Comparison of ENCODE assay signal across 8 cellular contexts in genomic region chr3:136193273-136194043, GRCh38. TPM values are rescaled to one million over a fixed set of nuclear protein-coding genes. Genes with fewer than 3 reads are reported as not detected.
DNase-seq lines count a peak whose midpoint lies in the region; ATAC-seq and TF ChIP-seq lines count a peak whose summit lies in the region.

No MANE protein-coding gene starts in this region.

- no peak for ATAC-seq in HG03108 (IDR thresholded peaks at IDR 0.05; ENCODE audit: unreplicated experiment)

- DNase-seq in CD1c-positive myeloid dendritic cell (ENCODE audit: extremely low spot score) = peak; percentile 70
- peak; percentile 57 for DNase-seq in HT-29 (ENCODE audit: low spot score)
- no peak for DNase-seq in activated naive CD8-positive, alpha-beta T cell treated with anti-CD3 and anti-CD28 coated beads for 36 hours
- DNase-seq in kidney epithelial cell (ENCODE audit: low read depth) = no peak
- peak; percentile 35 for DNase-seq in testis
- no peak for DNase-seq in stimulated activated CD4-positive, alpha-beta T cell treated with anti-CD3 and anti-CD28 coated beads, Interleukin-2, amount 100 ng/mL, for 24 hours
- DNase-seq in NCI-H510A treated with DMSO at 0.1 percent for 48 hours (lab: John Stamatoyannopoulos, UW) = no peak

- intact Hi-C loops in testis (cut with DNase I; ENCODE audit: low total_unique reads) = loop anchor here (5.0 to 10.0 kb wide), 2 partner anchors 119 to 559 kb away; partner anchors contain the start of gene STAG1

- peaks cover 60% of the 10 kb centered on the region for H3K36me3 Mint-ChIP-seq in activated naive CD8-positive, alpha-beta T cell treated with anti-CD3 and anti-CD28 coated beads for 36 hours

- peaks cover 58% of the 10 kb centered on the region for H3K4me1 Mint-ChIP-seq in activated naive CD8-positive, alpha-beta T cell treated with anti-CD3 and anti-CD28 coated beads for 36 hours

- H3K36me3 ChIP-seq in kidney epithelial cell (ENCODE audit: control insufficient read depth, insufficient read depth, low read length) = no peaks in the 10 kb centered on the region
- H3K36me3 ChIP-seq in testis (ENCODE audit: low read depth, missing control alignments) = no peaks in the 10 kb centered on the region

- peak overlapping the region; percentile 87 for H3K4me3 Mint-ChIP-seq in activated naive CD8-positive, alpha-beta T cell treated with anti-CD3 and anti-CD28 coated beads for 36 hours

- no peak for TF ChIP-seq CTCF in kidney epithelial cell (IDR thresholded peaks at IDR 0.05; ENCODE audit: insufficient read depth, low read length, poor library complexity, severe bottlenecking)
- TF ChIP-seq CTCF in testis (IDR thresholded peaks at IDR 0.05) = no peak

- peaks cover 4% of the 10 kb centered on the region for H3K27me3 Mint-ChIP-seq in activated naive CD8-positive, alpha-beta T cell treated with anti-CD3 and anti-CD28 coated beads for 36 hours

- peaks cover 37% of the 10 kb centered on the region for H3K4me1 ChIP-seq in testis

- H3K9me3 ChIP-seq in testis = no peaks in the 10 kb centered on the region

- peak overlapping the region; percentile 96 for H3K27ac Mint-ChIP-seq in activated naive CD8-positive, alpha-beta T cell treated with anti-CD3 and anti-CD28 coated beads for 36 hours

- peaks cover 4% of the 10 kb centered on the region for H3K9me3 Mint-ChIP-seq in activated naive CD8-positive, alpha-beta T cell treated with anti-CD3 and anti-CD28 coated beads for 36 hours

- no peak for TF ChIP-seq POLR2A in testis (IDR thresholded peaks at IDR 0.05)

- H3K4me3 ChIP-seq in kidney epithelial cell (ENCODE audit: low read depth, low read length) (peak overlapping the region; percentile 89), testis (peak overlapping the region; percentile 93 to 94)

- WGBS in testis, 2 donors = 1% methylated on average over 6 of the region's 6 CpGs

- peak overlapping the region; percentile 99 to 100 for H3K27ac ChIP-seq in testis

- H3K27me3 ChIP-seq in kidney epithelial cell (ENCODE audit: control insufficient read depth, insufficient read depth, low read length) = no peaks in the 10 kb centered on the region
- H3K27me3 ChIP-seq in testis = no peaks in the 10 kb centered on the region

RNA-seq across cellular contexts. Expression of gene MSL2, which starts 2.7 kb away (rescaled TPM):
- total RNA-seq in HT-29 (2014; rRNA removed; shearing (Covaris generic)) = 7.7 and 8.2 TPM in 2 replicates
- total RNA-seq in activated naive CD8-positive, alpha-beta T cell treated with anti-CD3 and anti-CD28 coated beads for 36 hours = 10 to 100 TPM; 44.0 to 44.1 TPM
- 17.5 and 19.3 TPM in 2 replicates for total RNA-seq in kidney epithelial cell
- total RNA-seq in testis = 10 to 100 TPM; 48.7 to 56.9 TPM
- 33.9 TPM for polyA plus RNA-seq in testis (ENCODE audit: insufficient read depth, low read depth, low replicate concordance)

RNA-seq across cellular contexts. Expression of gene PCCB, which starts 56.7 kb away (rescaled TPM):
- 45.3 and 51.3 TPM in 2 replicates for total RNA-seq in HT-29 (2014; rRNA removed; shearing (Covaris generic))
- total RNA-seq in activated naive CD8-positive, alpha-beta T cell treated with anti-CD3 and anti-CD28 coated beads for 36 hours = 10 to 100 TPM; 58.7 to 59.8 TPM
- total RNA-seq in kidney epithelial cell (60.9 and 63.6 TPM in 2 replicates), testis (10 to 100 TPM; 81.7 to 91.8 TPM)
- polyA plus RNA-seq in testis (ENCODE audit: insufficient read depth, low read depth, low replicate concordance) = 96.2 TPM

Comparison
In these comparisons a context has a peak if more than half of its experiments do, and no peak if none do; other contexts are left out.
1. DNase-seq: peak in CD1c-positive myeloid dendritic cell (single experiment), HT-29 (single experiment) and testis (single experiment); none in activated naive CD8-positive, alpha-beta T cell treated with anti-CD3 and anti-CD28 coated beads for 36 hours (single experiment), kidney epithelial cell (single experiment), stimulated activated CD4-positive, alpha-beta T cell treated with anti-CD3 and anti-CD28 coated beads, Interleukin-2, amount 100 ng/mL, for 24 hours (0 of 2) and NCI-H510A treated with DMSO at 0.1 percent for 48 hours (single experiment).